ENCODE assay signal across 8 cellular contexts in the genomic region with DNA sequence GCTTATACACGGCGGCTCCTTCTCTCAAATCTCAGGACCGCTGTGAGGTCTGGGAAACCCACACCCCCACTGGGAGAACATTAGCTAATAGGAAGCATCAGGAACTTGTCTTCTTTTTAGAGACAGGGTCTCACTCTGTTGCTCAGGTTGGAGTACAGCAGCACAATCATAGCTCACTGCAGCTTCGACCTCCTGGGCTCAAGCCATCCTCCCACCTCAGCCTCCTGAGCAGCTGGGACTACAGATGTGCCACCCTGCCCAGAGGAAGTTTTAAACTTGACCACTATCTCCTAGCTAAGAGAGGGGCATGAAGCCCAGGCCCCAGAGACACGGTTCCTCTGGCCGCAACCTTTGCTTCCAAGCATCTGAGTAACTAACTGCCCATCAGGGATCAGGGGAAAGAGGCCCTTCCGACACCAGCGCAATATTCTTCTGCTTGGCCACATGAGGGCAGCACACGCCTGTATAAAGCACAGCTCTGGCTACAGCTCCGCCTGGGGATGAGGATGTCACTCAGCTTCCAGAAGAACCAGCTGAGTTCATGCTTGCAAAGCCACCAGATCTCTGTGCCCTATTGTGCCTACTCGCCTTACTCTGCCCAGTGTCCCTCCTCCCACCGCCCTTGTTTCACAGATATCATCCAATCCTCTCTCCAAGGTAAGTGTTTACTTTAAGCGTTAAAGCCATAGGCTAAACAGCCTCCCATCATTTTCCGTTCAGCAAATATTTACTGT. TPM values are rescaled to one million over a fixed set of nuclear protein-coding genes. Genes with fewer than 3 reads are reported as not detected.
DNase-seq lines count a peak whose midpoint lies in the region; ATAC-seq, FAIRE-seq and TF ChIP-seq lines count a peak whose summit lies in the region.

No MANE protein-coding gene starts in this region.

- H3K9me3 Mint-ChIP-seq in activated CD4-positive, alpha-beta T cell treated with anti-CD3 and anti-CD28 coated beads, Interleukin-2, amount 10 ng/mL, durations not matched to agents 24 days and 14 days = no peaks in the 10 kb centered on the region
- no peaks in the 10 kb centered on the region for H3K9me3 Mint-ChIP-seq in mesothelial cell of epicardium

- no peaks in the 10 kb centered on the region for H3K79me1 ChIP-seq in H1 (ENCODE audit: low read depth, low read length)

- H3K9ac ChIP-seq in H1 (replicated peaks in 1 of 4; ENCODE audit: extremely low read depth in 1 of 4, low read depth in 3 of 4, low read length in 3 of 4) = no peak overlapping the region

- H4K20me1 ChIP-seq in H1 (replicated peaks in 1 of 2; ENCODE audit: control insufficient read depth in 1 of 2, insufficient read depth in 2 of 2, low read length in 2 of 2) = no peaks in the 10 kb centered on the region

- H3K56ac ChIP-seq in H1 (replicated peaks; ENCODE audit: insufficient read length, low read depth, low read length) = no peak overlapping the region

- H3K4ac ChIP-seq in H1 (replicated peaks; ENCODE audit: insufficient read length, low read depth, low read length) = no peak overlapping the region

- intact Hi-C loops in activated CD4-positive, alpha-beta T cell treated with anti-CD3 and anti-CD28 coated beads, Interleukin-2, amount 10 ng/mL, durations not matched to agents 24 days and 14 days (cut with micrococcal nuclease) = loop anchor here (1.0 to 5.0 kb wide), 3 partner anchors 24 to 225 kb away; no protein-coding TSS in a partner anchor

- CTCF ChIA-PET in HEK293T (lab: Yijun Ruan, JAX) = interaction anchor here (0.6 to 3.0 kb wide), 9 partner anchors 9 to 562 kb away, joined by 3 to 11 read pairs (median 4); no protein-coding TSS in a partner anchor
- CTCF ChIA-PET in H1 (lab: Charles Lee; ENCODE audit: partially characterized antibody) = interaction anchor here (0.6 to 14.4 kb wide), 41 partner anchors 10 to 577 kb away, joined by 3 to 193 read pairs (median 4); no protein-coding TSS in a partner anchor

- no peak overlapping the region for H3K23ac ChIP-seq in H1 (ENCODE audit: insufficient read length)

- whole genome bisulfite sequencing in H1 (ENCODE audit: extremely low coverage in 1 of 2, insufficient coverage in 1 of 2, insufficient read length in 1 of 2, insufficient replicate concordance in 2 of 2, low coverage in 1 of 2, low lambda C conversion rate in 2 of 2, missing lambda C conversion rate in 1 of 2), 2 experiments = 47% methylated on average over 12 of the region's 14 CpGs; no CpG with 5 or more reads in 1 of the 2 experiments

- no peak overlapping the region for H2BK5ac ChIP-seq in H1 (ENCODE audit: low read depth, low read length)

- H3K36me3 ChIP-seq in H1 (ENCODE audit: control insufficient read depth in 2 of 4, insufficient read depth in 4 of 4, low read length in 3 of 4) = no peaks in the 10 kb centered on the region

- H2AFZ ChIP-seq in H1 (ENCODE audit: low read length) = no peak overlapping the region

- H3K4me3 ChIP-seq in H1 (ENCODE audit: extremely low read depth in 1 of 4, insufficient read depth in 2 of 4, low read depth in 3 of 4, low read length in 4 of 4) = no peak overlapping the region

- H3K4me3 Mint-ChIP-seq in activated CD4-positive, alpha-beta T cell treated with anti-CD3 and anti-CD28 coated beads, Interleukin-2, amount 10 ng/mL, durations not matched to agents 24 days and 14 days = no peak overlapping the region
- no peak overlapping the region for H3K4me3 Mint-ChIP-seq in mesothelial cell of epicardium

- H4K91ac ChIP-seq in H1 (replicated peaks; ENCODE audit: insufficient read length, low read length) = no peak overlapping the region

- H2BK12ac ChIP-seq in H1 (ENCODE audit: low read depth, low read length) = no peak overlapping the region

- POLR2A ChIA-PET in HEK293T (lab: Yijun Ruan, JAX) = no interaction called here
- POLR2A ChIA-PET in H1 (lab: Charles Lee; ENCODE audit: partially characterized antibody) = no interaction called here

- no peak for TF ChIP-seq EP300 in H1 (IDR thresholded peaks at IDR 0.05; ENCODE audit: borderline replicate concordance in 1 of 2, low read depth in 2 of 2, low read length in 2 of 2)

- H3K14ac ChIP-seq in H1 (ENCODE audit: insufficient read length) = no peak overlapping the region

- H4K8ac ChIP-seq in H1 (ENCODE audit: extremely low read depth, insufficient read depth, low read length) = no peak overlapping the region

- no peak overlapping the region for H3K27ac ChIP-seq in H1 (ENCODE audit: low read depth, low read length)

- no peak overlapping the region for H2BK20ac ChIP-seq in H1 (ENCODE audit: low read length)

- peaks cover 3% of the 10 kb centered on the region for H3K4me1 Mint-ChIP-seq in activated CD4-positive, alpha-beta T cell treated with anti-CD3 and anti-CD28 coated beads, Interleukin-2, amount 10 ng/mL, durations not matched to agents 24 days and 14 days
- no peaks in the 10 kb centered on the region for H3K4me1 Mint-ChIP-seq in mesothelial cell of epicardium

- peak; percentile 96 to 99 for TF ChIP-seq RAD21 in H1 (IDR thresholded peaks at IDR 0.05 in 1 of 2, conservative IDR thresholded peaks at IDR 0.05 in 1 of 2; ENCODE audit: low read depth in 2 of 2, low read length in 2 of 2)

- peak; percentile 95 for FAIRE-seq in H1 (lab: Jason Lieb, UNC)

- no peak for TF ChIP-seq POLR2A in H1 (IDR thresholded peaks at IDR 0.05; ENCODE audit: control extremely low read depth in 1 of 2, low read depth in 2 of 2, low read length in 2 of 2)

- no peak for ATAC-seq in GM19035 (IDR thresholded peaks at IDR 0.05; ENCODE audit: unreplicated experiment)

- no peak overlapping the region for H3K4me2 ChIP-seq in H1 (ENCODE audit: insufficient read depth in 1 of 2, low read depth in 2 of 2, low read length in 2 of 2)

- H3K4me1 ChIP-seq in H1 (replicated peaks in 1 of 4; ENCODE audit: control insufficient read depth in 3 of 4, insufficient read depth in 4 of 4, low read length in 3 of 4) = peaks cover 0 to 5% (median 0%) of the 10 kb centered on the region in 4 experiments; a peak in 3 of 7 replicates

- H3K36me3 Mint-ChIP-seq in activated CD4-positive, alpha-beta T cell treated with anti-CD3 and anti-CD28 coated beads, Interleukin-2, amount 10 ng/mL, durations not matched to agents 24 days and 14 days (ENCODE audit: low read depth) = no peaks in the 10 kb centered on the region
- no peaks in the 10 kb centered on the region for H3K36me3 Mint-ChIP-seq in mesothelial cell of epicardium

- no peak overlapping the region for H2BK120ac ChIP-seq in H1 (replicated peaks; ENCODE audit: low read depth, low read length)

- H2AK5ac ChIP-seq in H1 (ENCODE audit: low read depth, low read length) = no peak overlapping the region

- DNase-seq in EL (peak; percentile 61), HEK293T (ENCODE audit: extremely low spot score) (peak; percentile 85), NCI-H226 (peak; percentile 41), H1 (ENCODE audit: low read depth in 1 of 2, low spot score in 2 of 2) (peak in 1 of 2 experiments; percentile 69), mesothelial cell of epicardium (ENCODE audit: low spot score in 2 of 2, unreplicated experiment in 2 of 2) (peak in 1 of 2 experiments; percentile 65)
- DNase-seq in activated CD4-positive, alpha-beta T cell treated with anti-CD3 and anti-CD28 coated beads, Interleukin-2, amount 10 ng/mL, durations not matched to agents 24 days and 14 days = peak; percentile 80
- DNase-seq in stimulated activated naive CD4-positive, alpha-beta T cell (lab: John Stamatoyannopoulos, UW) = peak in 4 of 6 experiments; percentile 2 to 21 (median 12)

- H3K27ac Mint-ChIP-seq in activated CD4-positive, alpha-beta T cell treated with anti-CD3 and anti-CD28 coated beads, Interleukin-2, amount 10 ng/mL, durations not matched to agents 24 days and 14 days = no peak overlapping the region
- H3K27ac Mint-ChIP-seq in mesothelial cell of epicardium = no peak overlapping the region

- peak; percentile 85 to 98 (median 94) for TF ChIP-seq CTCF in H1 (IDR thresholded peaks at IDR 0.05; ENCODE audit: control extremely low read depth in 1 of 3, insufficient read depth in 1 of 3, low read depth in 1 of 3, low read length in 3 of 3)
- TF ChIP-seq CTCF in mesothelial cell of epicardium (IDR thresholded peaks at IDR 0.05; ENCODE audit: unreplicated experiment) = peak; percentile 67

- peaks cover 13% of the 10 kb centered on the region for H3K27me3 Mint-ChIP-seq in activated CD4-positive, alpha-beta T cell treated with anti-CD3 and anti-CD28 coated beads, Interleukin-2, amount 10 ng/mL, durations not matched to agents 24 days and 14 days
- peaks cover 48% of the 10 kb centered on the region for H3K27me3 Mint-ChIP-seq in mesothelial cell of epicardium (ENCODE audit: low read depth)

- no peak overlapping the region for H3K18ac ChIP-seq in H1 (ENCODE audit: extremely low read depth, low read length)

- H2BK15ac ChIP-seq in H1 (ENCODE audit: low read length) = no peak overlapping the region

- H3K79me2 ChIP-seq in H1 (ENCODE audit: control insufficient read depth in 1 of 2, insufficient read depth in 2 of 2, low read length in 2 of 2) = no peaks in the 10 kb centered on the region

- no peaks in the 10 kb centered on the region for H3K23me2 ChIP-seq in H1 (ENCODE audit: low read depth, low read length)

- no peaks in the 10 kb centered on the region for H3K9me3 ChIP-seq in H1 (ENCODE audit: insufficient read depth in 2 of 2, low read depth in 1 of 2, low read length in 1 of 2)

- no peak overlapping the region for H4K5ac ChIP-seq in H1 (ENCODE audit: insufficient read length, low read depth, low read length)

- peaks cover 0 to 2% (median 0%) of the 10 kb centered on the region in 4 experiments; a peak in 2 of 7 replicates for H3K27me3 ChIP-seq in H1 (replicated peaks in 1 of 4; ENCODE audit: control insufficient read depth in 3 of 4, extremely low read depth in 1 of 4, insufficient read depth in 3 of 4, low read length in 3 of 4)

TF ChIP-seq in HEK293T, 16 proteins besides CTCF, POLR2A, EP300 and RAD21 (continues in another document):
- no peak for TF ChIP-seq SP1 (IDR thresholded peaks at IDR 0.05)

TF ChIP-seq in H1, 55 proteins besides CTCF, POLR2A, EP300 and RAD21 (continues in another document):
- TF ChIP-seq CTBP2 (IDR thresholded peaks at IDR 0.05; ENCODE audit: borderline replicate concordance, insufficient read depth, insufficient read length, low read length) (no peak), BACH1 (IDR thresholded peaks at IDR 0.05; ENCODE audit: low read length) (no peak), BRCA1 (IDR thresholded peaks at IDR 0.05; ENCODE audit: low read depth, low read length) (no peak)

RNA-seq across cellular contexts. Expression of a gene that starts 57.6 kb away (rescaled TPM):
- not detected in 2 replicates for total RNA-seq in activated CD4-positive, alpha-beta T cell treated with anti-CD3 and anti-CD28 coated beads, Interleukin-2, amount 10 ng/mL, durations not matched to agents 24 days and 14 days
- total RNA-seq in H1 (2021; fragmentation: NEBNext Ultra II Directional; extraction: Animal tissue kit (Norgen Biotek cat#: 25700)) = 0.78 and 0.88 TPM in 2 replicates
- 1.3 and 1.5 TPM in 2 replicates for polyA plus RNA-seq in H1 (2011; rRNA removed)
- polyA plus RNA-seq in H1 (2011; cell fraction: cytosol; rRNA removed) = 1.1 TPM
- 2.3 TPM for polyA plus RNA-seq in H1 (2011; cell fraction: nucleus; rRNA removed)
- polyA plus RNA-seq in H1 (2012, experiment 1 of 2) = 0.78 to 1.3 TPM (median 1.1 TPM) in 4 replicates
- 0.51 TPM for polyA plus RNA-seq in H1 (2012, experiment 2 of 2)
- polyA plus RNA-seq in H1 (2013, experiment 1 of 2) = 0.67 TPM
- 0.64 TPM for polyA plus RNA-seq in H1 (2013, experiment 2 of 2)
- polyA minus RNA-seq in H1 (2011; rRNA and poly(A)+ RNA removed) = 0.73 and 1.4 TPM in 2 replicates
- polyA minus RNA-seq in H1 (2011; cell fraction: cytosol; rRNA and poly(A)+ RNA removed) = 0.29 TPM
- polyA minus RNA-seq in H1 (2011; cell fraction: nucleus; rRNA and poly(A)+ RNA removed) = 1.6 TPM
- 2.6 to 3.3 TPM (median 2.7 TPM) in 3 replicates for total RNA-seq in mesothelial cell of epicardium
